Comparison of ENCODE assay signal across 1 cellular context in the genomic region with DNA sequence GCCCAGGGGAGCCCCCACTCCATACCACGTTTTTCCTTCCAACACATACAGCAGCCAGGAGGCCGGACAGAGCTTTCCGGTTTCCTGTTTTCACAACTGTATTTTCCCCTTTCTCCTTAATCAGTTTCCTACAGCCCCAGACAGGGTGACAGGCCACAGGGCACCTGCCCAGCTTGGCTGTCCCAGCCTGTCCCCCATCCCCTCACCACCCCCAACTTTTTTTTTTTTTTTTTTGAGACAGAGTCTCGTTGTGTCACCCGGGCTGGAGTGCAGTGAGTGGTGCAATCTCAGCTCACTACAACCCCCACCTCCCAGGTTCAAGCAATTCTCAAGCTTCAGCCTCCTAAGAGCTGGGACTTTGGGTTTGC.
A peak's percentile ranks its signal among the peaks of the same experiment; 100 is the strongest.
TF ChIP-seq lines count a peak whose summit lies in the region.

No MANE protein-coding gene starts in this region.

TF ChIP-seq in K562, 482 proteins besides CTCF, POLR2A, EP300 and RAD21 (continued from another document and continues in another):
- TF ChIP-seq, protein P1, sequence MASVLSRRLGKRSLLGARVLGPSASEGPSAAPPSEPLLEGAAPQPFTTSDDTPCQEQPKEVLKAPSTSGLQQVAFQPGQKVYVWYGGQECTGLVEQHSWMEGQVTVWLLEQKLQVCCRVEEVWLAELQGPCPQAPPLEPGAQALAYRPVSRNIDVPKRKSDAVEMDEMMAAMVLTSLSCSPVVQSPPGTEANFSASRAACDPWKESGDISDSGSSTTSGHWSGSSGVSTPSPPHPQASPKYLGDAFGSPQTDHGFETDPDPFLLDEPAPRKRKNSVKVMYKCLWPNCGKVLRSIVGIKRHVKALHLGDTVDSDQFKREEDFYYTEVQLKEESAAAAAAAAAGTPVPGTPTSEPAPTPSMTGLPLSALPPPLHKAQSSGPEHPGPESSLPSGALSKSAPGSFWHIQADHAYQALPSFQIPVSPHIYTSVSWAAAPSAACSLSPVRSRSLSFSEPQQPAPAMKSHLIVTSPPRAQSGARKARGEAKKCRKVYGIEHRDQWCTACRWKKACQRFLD (CRISPR knock-in tag; IDR thresholded peaks at IDR 0.05): 0 out of 2 replicates have a peak, but pooled peaks have one; percentile 26
- TF ChIP-seq PURB (CRISPR knock-in tag; IDR thresholded peaks at IDR 0.05; ENCODE audit: low read depth): no peak
- no peak for TF ChIP-seq CSDE1 (IDR thresholded peaks at IDR 0.05)
- TF ChIP-seq ZC3H8 (IDR thresholded peaks at IDR 0.05): no peak
- no peak for TF ChIP-seq TGIF2 (CRISPR knock-in tag; IDR thresholded peaks at IDR 0.05)
- no peak for TF ChIP-seq TAL1 (IDR thresholded peaks at IDR 0.05)
- TF ChIP-seq CREBBP (IDR thresholded peaks at IDR 0.05; ENCODE audit: low read depth, low read length): no peak
- TF ChIP-seq, protein P2, sequence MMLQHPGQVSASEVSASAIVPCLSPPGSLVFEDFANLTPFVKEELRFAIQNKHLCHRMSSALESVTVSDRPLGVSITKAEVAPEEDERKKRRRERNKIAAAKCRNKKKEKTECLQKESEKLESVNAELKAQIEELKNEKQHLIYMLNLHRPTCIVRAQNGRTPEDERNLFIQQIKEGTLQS (IDR thresholded peaks at IDR 0.05): no peak
- TF ChIP-seq, protein P2 (CRISPR knock-in tag; conservative IDR thresholded peaks at IDR 0.05): no peak
- TF ChIP-seq ZNF232 (CRISPR knock-in tag; IDR thresholded peaks at IDR 0.05): no peak
- TF ChIP-seq, protein P3, sequence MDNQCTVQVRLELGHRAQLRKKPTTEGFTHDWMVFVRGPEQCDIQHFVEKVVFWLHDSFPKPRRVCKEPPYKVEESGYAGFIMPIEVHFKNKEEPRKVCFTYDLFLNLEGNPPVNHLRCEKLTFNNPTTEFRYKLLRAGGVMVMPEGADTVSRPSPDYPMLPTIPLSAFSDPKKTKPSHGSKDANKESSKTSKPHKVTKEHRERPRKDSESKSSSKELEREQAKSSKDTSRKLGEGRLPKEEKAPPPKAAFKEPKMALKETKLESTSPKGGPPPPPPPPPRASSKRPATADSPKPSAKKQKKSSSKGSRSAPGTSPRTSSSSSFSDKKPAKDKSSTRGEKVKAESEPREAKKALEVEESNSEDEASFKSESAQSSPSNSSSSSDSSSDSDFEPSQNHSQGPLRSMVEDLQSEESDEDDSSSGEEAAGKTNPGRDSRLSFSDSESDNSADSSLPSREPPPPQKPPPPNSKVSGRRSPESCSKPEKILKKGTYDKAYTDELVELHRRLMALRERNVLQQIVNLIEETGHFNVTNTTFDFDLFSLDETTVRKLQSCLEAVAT (IDR thresholded peaks at IDR 0.05): no peak
- TF ChIP-seq ZNF3 (CRISPR knock-in tag; IDR thresholded peaks at IDR 0.05): no peak
- no peak for TF ChIP-seq ZNF785 (CRISPR knock-in tag; IDR thresholded peaks at IDR 0.05)
- no peak for TF ChIP-seq TEAD2 (tag; IDR thresholded peaks at IDR 0.05)
- no peak for TF ChIP-seq ZNF696 (CRISPR knock-in tag; conservative IDR thresholded peaks at IDR 0.05)
- TF ChIP-seq NR2C2 (CRISPR knock-in tag; IDR thresholded peaks at IDR 0.05): no peak
- TF ChIP-seq NR2C2 (tag; IDR thresholded peaks at IDR 0.05): no peak
- TF ChIP-seq, protein P4, sequence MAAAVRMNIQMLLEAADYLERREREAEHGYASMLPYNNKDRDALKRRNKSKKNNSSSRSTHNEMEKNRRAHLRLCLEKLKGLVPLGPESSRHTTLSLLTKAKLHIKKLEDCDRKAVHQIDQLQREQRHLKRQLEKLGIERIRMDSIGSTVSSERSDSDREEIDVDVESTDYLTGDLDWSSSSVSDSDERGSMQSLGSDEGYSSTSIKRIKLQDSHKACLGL (CRISPR knock-in tag; IDR thresholded peaks at IDR 0.05; ENCODE audit: borderline replicate concordance, poor library complexity, severe bottlenecking): no peak
- TF ChIP-seq TRIM28 (IDR thresholded peaks at IDR 0.05): no peak
- TF ChIP-seq, protein P5, sequence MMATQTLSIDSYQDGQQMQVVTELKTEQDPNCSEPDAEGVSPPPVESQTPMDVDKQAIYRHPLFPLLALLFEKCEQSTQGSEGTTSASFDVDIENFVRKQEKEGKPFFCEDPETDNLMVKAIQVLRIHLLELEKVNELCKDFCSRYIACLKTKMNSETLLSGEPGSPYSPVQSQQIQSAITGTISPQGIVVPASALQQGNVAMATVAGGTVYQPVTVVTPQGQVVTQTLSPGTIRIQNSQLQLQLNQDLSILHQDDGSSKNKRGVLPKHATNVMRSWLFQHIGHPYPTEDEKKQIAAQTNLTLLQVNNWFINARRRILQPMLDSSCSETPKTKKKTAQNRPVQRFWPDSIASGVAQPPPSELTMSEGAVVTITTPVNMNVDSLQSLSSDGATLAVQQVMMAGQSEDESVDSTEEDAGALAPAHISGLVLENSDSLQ (IDR thresholded peaks at IDR 0.05): no peak
- no peak for TF ChIP-seq STAT5A (IDR thresholded peaks at IDR 0.05; ENCODE audit: borderline replicate concordance, low read length)
- TF ChIP-seq, protein P6, sequence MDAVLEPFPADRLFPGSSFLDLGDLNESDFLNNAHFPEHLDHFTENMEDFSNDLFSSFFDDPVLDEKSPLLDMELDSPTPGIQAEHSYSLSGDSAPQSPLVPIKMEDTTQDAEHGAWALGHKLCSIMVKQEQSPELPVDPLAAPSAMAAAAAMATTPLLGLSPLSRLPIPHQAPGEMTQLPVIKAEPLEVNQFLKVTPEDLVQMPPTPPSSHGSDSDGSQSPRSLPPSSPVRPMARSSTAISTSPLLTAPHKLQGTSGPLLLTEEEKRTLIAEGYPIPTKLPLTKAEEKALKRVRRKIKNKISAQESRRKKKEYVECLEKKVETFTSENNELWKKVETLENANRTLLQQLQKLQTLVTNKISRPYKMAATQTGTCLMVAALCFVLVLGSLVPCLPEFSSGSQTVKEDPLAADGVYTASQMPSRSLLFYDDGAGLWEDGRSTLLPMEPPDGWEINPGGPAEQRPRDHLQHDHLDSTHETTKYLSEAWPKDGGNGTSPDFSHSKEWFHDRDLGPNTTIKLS (IDR thresholded peaks at IDR 0.05; ENCODE audit: borderline replicate concordance, low read depth): no peak
- TF ChIP-seq ZNF384 (IDR thresholded peaks at IDR 0.05; ENCODE audit: low read depth, low read length): peak; percentile 21; the same call in 1 of the 2 replicates
- TF ChIP-seq SP2 (IDR thresholded peaks at IDR 0.05; ENCODE audit: extremely low read depth, low read depth, low read length, poor library complexity, severe bottlenecking): no peak
- no peak for TF ChIP-seq MTA1 (IDR thresholded peaks at IDR 0.05; ENCODE audit: borderline replicate concordance)
- TF ChIP-seq, protein P7, sequence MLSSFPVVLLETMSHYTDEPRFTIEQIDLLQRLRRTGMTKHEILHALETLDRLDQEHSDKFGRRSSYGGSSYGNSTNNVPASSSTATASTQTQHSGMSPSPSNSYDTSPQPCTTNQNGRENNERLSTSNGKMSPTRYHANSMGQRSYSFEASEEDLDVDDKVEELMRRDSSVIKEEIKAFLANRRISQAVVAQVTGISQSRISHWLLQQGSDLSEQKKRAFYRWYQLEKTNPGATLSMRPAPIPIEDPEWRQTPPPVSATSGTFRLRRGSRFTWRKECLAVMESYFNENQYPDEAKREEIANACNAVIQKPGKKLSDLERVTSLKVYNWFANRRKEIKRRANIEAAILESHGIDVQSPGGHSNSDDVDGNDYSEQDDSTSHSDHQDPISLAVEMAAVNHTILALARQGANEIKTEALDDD (IDR thresholded peaks at IDR 0.05): no peak
- no peak for TF ChIP-seq SMAD3 (CRISPR knock-in tag; conservative IDR thresholded peaks at IDR 0.05)
- TF ChIP-seq STAT5B (CRISPR knock-in tag; IDR thresholded peaks at IDR 0.05): no peak
- TF ChIP-seq, protein P8, sequence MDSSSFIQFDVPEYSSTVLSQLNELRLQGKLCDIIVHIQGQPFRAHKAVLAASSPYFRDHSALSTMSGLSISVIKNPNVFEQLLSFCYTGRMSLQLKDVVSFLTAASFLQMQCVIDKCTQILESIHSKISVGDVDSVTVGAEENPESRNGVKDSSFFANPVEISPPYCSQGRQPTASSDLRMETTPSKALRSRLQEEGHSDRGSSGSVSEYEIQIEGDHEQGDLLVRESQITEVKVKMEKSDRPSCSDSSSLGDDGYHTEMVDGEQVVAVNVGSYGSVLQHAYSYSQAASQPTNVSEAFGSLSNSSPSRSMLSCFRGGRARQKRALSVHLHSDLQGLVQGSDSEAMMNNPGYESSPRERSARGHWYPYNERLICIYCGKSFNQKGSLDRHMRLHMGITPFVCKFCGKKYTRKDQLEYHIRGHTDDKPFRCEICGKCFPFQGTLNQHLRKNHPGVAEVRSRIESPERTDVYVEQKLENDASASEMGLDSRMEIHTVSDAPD (CRISPR knock-in tag; IDR thresholded peaks at IDR 0.05): no peak
- peak; percentile 41; the same call in 1 of the 2 replicates for TF ChIP-seq GABPA (tag; conservative IDR thresholded peaks at IDR 0.05; ENCODE audit: low read depth)
- no peak for TF ChIP-seq ZNF644 (tag; IDR thresholded peaks at IDR 0.05; ENCODE audit: low read depth)
- TF ChIP-seq HLTF (IDR thresholded peaks at IDR 0.05): no peak
- TF ChIP-seq, protein P9, sequence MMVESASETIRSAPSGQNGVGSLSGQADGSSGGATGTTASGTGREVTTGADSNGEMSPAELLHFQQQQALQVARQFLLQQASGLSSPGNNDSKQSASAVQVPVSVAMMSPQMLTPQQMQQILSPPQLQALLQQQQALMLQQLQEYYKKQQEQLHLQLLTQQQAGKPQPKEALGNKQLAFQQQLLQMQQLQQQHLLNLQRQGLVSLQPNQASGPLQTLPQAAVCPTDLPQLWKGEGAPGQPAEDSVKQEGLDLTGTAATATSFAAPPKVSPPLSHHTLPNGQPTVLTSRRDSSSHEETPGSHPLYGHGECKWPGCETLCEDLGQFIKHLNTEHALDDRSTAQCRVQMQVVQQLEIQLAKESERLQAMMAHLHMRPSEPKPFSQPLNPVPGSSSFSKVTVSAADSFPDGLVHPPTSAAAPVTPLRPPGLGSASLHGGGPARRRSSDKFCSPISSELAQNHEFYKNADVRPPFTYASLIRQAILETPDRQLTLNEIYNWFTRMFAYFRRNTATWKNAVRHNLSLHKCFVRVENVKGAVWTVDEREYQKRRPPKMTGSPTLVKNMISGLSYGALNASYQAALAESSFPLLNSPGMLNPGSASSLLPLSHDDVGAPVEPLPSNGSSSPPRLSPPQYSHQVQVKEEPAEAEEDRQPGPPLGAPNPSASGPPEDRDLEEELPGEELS (CRISPR knock-in tag; IDR thresholded peaks at IDR 0.05; ENCODE audit: borderline replicate concordance): no peak
- TF ChIP-seq, protein P10, sequence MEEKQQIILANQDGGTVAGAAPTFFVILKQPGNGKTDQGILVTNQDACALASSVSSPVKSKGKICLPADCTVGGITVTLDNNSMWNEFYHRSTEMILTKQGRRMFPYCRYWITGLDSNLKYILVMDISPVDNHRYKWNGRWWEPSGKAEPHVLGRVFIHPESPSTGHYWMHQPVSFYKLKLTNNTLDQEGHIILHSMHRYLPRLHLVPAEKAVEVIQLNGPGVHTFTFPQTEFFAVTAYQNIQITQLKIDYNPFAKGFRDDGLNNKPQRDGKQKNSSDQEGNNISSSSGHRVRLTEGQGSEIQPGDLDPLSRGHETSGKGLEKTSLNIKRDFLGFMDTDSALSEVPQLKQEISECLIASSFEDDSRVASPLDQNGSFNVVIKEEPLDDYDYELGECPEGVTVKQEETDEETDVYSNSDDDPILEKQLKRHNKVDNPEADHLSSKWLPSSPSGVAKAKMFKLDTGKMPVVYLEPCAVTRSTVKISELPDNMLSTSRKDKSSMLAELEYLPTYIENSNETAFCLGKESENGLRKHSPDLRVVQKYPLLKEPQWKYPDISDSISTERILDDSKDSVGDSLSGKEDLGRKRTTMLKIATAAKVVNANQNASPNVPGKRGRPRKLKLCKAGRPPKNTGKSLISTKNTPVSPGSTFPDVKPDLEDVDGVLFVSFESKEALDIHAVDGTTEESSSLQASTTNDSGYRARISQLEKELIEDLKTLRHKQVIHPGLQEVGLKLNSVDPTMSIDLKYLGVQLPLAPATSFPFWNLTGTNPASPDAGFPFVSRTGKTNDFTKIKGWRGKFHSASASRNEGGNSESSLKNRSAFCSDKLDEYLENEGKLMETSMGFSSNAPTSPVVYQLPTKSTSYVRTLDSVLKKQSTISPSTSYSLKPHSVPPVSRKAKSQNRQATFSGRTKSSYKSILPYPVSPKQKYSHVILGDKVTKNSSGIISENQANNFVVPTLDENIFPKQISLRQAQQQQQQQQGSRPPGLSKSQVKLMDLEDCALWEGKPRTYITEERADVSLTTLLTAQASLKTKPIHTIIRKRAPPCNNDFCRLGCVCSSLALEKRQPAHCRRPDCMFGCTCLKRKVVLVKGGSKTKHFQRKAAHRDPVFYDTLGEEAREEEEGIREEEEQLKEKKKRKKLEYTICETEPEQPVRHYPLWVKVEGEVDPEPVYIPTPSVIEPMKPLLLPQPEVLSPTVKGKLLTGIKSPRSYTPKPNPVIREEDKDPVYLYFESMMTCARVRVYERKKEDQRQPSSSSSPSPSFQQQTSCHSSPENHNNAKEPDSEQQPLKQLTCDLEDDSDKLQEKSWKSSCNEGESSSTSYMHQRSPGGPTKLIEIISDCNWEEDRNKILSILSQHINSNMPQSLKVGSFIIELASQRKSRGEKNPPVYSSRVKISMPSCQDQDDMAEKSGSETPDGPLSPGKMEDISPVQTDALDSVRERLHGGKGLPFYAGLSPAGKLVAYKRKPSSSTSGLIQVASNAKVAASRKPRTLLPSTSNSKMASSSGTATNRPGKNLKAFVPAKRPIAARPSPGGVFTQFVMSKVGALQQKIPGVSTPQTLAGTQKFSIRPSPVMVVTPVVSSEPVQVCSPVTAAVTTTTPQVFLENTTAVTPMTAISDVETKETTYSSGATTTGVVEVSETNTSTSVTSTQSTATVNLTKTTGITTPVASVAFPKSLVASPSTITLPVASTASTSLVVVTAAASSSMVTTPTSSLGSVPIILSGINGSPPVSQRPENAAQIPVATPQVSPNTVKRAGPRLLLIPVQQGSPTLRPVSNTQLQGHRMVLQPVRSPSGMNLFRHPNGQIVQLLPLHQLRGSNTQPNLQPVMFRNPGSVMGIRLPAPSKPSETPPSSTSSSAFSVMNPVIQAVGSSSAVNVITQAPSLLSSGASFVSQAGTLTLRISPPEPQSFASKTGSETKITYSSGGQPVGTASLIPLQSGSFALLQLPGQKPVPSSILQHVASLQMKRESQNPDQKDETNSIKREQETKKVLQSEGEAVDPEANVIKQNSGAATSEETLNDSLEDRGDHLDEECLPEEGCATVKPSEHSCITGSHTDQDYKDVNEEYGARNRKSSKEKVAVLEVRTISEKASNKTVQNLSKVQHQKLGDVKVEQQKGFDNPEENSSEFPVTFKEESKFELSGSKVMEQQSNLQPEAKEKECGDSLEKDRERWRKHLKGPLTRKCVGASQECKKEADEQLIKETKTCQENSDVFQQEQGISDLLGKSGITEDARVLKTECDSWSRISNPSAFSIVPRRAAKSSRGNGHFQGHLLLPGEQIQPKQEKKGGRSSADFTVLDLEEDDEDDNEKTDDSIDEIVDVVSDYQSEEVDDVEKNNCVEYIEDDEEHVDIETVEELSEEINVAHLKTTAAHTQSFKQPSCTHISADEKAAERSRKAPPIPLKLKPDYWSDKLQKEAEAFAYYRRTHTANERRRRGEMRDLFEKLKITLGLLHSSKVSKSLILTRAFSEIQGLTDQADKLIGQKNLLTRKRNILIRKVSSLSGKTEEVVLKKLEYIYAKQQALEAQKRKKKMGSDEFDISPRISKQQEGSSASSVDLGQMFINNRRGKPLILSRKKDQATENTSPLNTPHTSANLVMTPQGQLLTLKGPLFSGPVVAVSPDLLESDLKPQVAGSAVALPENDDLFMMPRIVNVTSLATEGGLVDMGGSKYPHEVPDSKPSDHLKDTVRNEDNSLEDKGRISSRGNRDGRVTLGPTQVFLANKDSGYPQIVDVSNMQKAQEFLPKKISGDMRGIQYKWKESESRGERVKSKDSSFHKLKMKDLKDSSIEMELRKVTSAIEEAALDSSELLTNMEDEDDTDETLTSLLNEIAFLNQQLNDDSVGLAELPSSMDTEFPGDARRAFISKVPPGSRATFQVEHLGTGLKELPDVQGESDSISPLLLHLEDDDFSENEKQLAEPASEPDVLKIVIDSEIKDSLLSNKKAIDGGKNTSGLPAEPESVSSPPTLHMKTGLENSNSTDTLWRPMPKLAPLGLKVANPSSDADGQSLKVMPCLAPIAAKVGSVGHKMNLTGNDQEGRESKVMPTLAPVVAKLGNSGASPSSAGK (IDR thresholded peaks at IDR 0.05): no peak
